26 cellular contexts compared by ENCODE assay signal in genomic region chr3:13237776-13238490, GRCh38.
DNase-seq lines count a peak whose midpoint lies in the region; ATAC-seq, FAIRE-seq and TF ChIP-seq lines count a peak whose summit lies in the region.
"Had no signal": no experiment of that assay in that cellular context is flagged by ENCODE, and none has a peak within 500 bp of the region (broad histone marks: within the 10 kb centered on the region; RNA-seq: fewer than 3 reads in every experiment).

No MANE protein-coding gene starts in this region.

- no peak overlapping the region for H3K23ac ChIP-seq in H1 (ENCODE audit: insufficient read length)

- H4K8ac ChIP-seq in H1 (ENCODE audit: extremely low read depth, insufficient read depth, low read length): no peak overlapping the region

- H3K4me1 ChIP-seq in HEK293 (ENCODE audit: control insufficient read depth, insufficient read depth, low read length): peaks cover 12% of the 10 kb centered on the region
- peaks cover 0 to 12% (median 6%) of the 10 kb centered on the region in 4 experiments; a peak in 4 of 7 replicates for H3K4me1 ChIP-seq in H1 (replicated peaks in 1 of 4; ENCODE audit: control insufficient read depth in 3 of 4, insufficient read depth in 4 of 4, low read length in 3 of 4)
- H3K4me1 ChIP-seq: Caco-2 had no signal

- no peak for TF ChIP-seq POLR2A in H1 (IDR thresholded peaks at IDR 0.05; ENCODE audit: control extremely low read depth in 1 of 2, low read depth in 2 of 2, low read length in 2 of 2)

- H3K4me2 ChIP-seq in H1 (ENCODE audit: insufficient read depth in 1 of 2, low read depth in 2 of 2, low read length in 2 of 2): no peak overlapping the region
- H3K4me2 ChIP-seq: KMS-11 had no signal

- no peak overlapping the region for H2BK120ac ChIP-seq in H1 (replicated peaks; ENCODE audit: low read depth, low read length)

- POLR2A ChIA-PET in activated naive CD8-positive, alpha-beta T cell treated with anti-CD3 and anti-CD28 coated beads, Interleukin-2, amount 10 ng/mL, durations not matched to agents 7 days and 5 days (lab: Charles Lee): no interaction called here
- POLR2A ChIA-PET in HEK293 (lab: Yijun Ruan, JAX): no interaction called here
- POLR2A ChIA-PET in H1 (lab: Charles Lee; ENCODE audit: partially characterized antibody): no interaction called here

- ATAC-seq in activated naive CD8-positive, alpha-beta T cell treated with anti-CD3 and anti-CD28 coated beads, Interleukin-2, amount 10 ng/mL, durations not matched to agents 7 days and 5 days (ENCODE audit: low read depth): no peak
- ATAC-seq in stimulated activated memory B cell treated with anti-CD40 and anti-IgM and Interleukin-4, amounts not matched to agents 10 μg/mL and 1 μg/mL and 100 μg/mL, for 72 hours: no peak

- H3K9me3 ChIP-seq in HEK293 (ENCODE audit: control insufficient read depth, insufficient read depth, low read depth, low read length) (no peaks in the 10 kb centered on the region), H1 (ENCODE audit: insufficient read depth in 2 of 2, low read depth in 1 of 2, low read length in 1 of 2) (no peaks in the 10 kb centered on the region)
- H3K9me3 ChIP-seq: Caco-2 had no signal

- no peak overlapping the region for H3K14ac ChIP-seq in H1 (ENCODE audit: insufficient read length)

- no peak overlapping the region for H4K5ac ChIP-seq in H1 (ENCODE audit: insufficient read length, low read depth, low read length)

- H3K23me2 ChIP-seq in H1 (ENCODE audit: low read depth, low read length): no peaks in the 10 kb centered on the region

- no peak overlapping the region for H3K4me3 Mint-ChIP-seq in activated naive CD8-positive, alpha-beta T cell treated with anti-CD3 and anti-CD28 coated beads, Interleukin-2, amount 10 ng/mL, durations not matched to agents 7 days and 5 days
- no peak overlapping the region for H3K4me3 Mint-ChIP-seq in activated naive CD8-positive, alpha-beta T cell treated with anti-CD3 and anti-CD28 coated beads for 36 hours
- no peak overlapping the region for H3K4me3 Mint-ChIP-seq in stimulated activated memory B cell treated with anti-CD40 and anti-IgM and Interleukin-4, amounts not matched to agents 10 μg/mL and 1 μg/mL and 100 μg/mL, for 72 hours

- DNase-seq in activated naive CD8-positive, alpha-beta T cell treated with anti-CD3 and anti-CD28 coated beads, Interleukin-2, amount 10 ng/mL, durations not matched to agents 7 days and 5 days: no peak
- DNase-seq in activated naive CD8-positive, alpha-beta T cell treated with anti-CD3 and anti-CD28 coated beads for 36 hours: no peak
- DNase-seq in H1 (ENCODE audit: low read depth in 1 of 2, low spot score in 2 of 2): no peak
- no peak for DNase-seq in retina
- no peak for DNase-seq in T1000 (lab: John Stamatoyannopoulos, UW)
- DNase-seq: C1 segment of cervical spinal cord; Caco-2; CD4-positive, alpha-beta memory T cell; EL; GF-D8; GOT3; HCEC 1CT; IMR-90; NCI-H1048; NCI-H1417; NCI-H1694; NCI-H2029 treated with DMSO at 0.1 percent for 48 hours; NCI-H526 treated with DMSO at 0.1 percent for 48 hours; SHP77 treated with DMSO at 0.1 percent for 48 hours had no signal

- no peak overlapping the region for H3K18ac ChIP-seq in H1 (ENCODE audit: extremely low read depth, low read length)

- 87% methylated on average over 18 of the region's 18 CpGs; no CpG with 5 or more reads in 1 of the 2 experiments for WGBS in H1 (ENCODE audit: extremely low coverage in 1 of 2, insufficient coverage in 1 of 2, insufficient read length in 1 of 2, insufficient replicate concordance in 2 of 2, low coverage in 1 of 2, low lambda C conversion rate in 2 of 2, missing lambda C conversion rate in 1 of 2), 2 experiments

- H2BK5ac ChIP-seq in H1 (ENCODE audit: low read depth, low read length): peak overlapping the region; percentile 52; the same call in 1 of the 2 replicates

- H2AFZ ChIP-seq in H1 (ENCODE audit: low read length): no peak overlapping the region

- no peak for FAIRE-seq in H1 (lab: Jason Lieb, UNC)
- FAIRE-seq: A204.1, GM12891 had no signal

- H3K9me3 Mint-ChIP-seq in activated naive CD8-positive, alpha-beta T cell treated with anti-CD3 and anti-CD28 coated beads, Interleukin-2, amount 10 ng/mL, durations not matched to agents 7 days and 5 days: no peaks in the 10 kb centered on the region
- no peaks in the 10 kb centered on the region for H3K9me3 Mint-ChIP-seq in activated naive CD8-positive, alpha-beta T cell treated with anti-CD3 and anti-CD28 coated beads for 36 hours
- no peaks in the 10 kb centered on the region for H3K9me3 Mint-ChIP-seq in stimulated activated memory B cell treated with anti-CD40 and anti-IgM and Interleukin-4, amounts not matched to agents 10 μg/mL and 1 μg/mL and 100 μg/mL, for 72 hours
- H3K9me3 Mint-ChIP-seq: CD4-positive, alpha-beta memory T cell had no signal

- H3K27ac ChIP-seq in HEK293 (ENCODE audit: extremely low read depth, low read depth, low read length): no peak overlapping the region
- no peak overlapping the region for H3K27ac ChIP-seq in H1 (ENCODE audit: low read depth, low read length)
- H3K27ac ChIP-seq: KMS-11, RWPE1, SK-N-MC had no signal

- H3K27me3 Mint-ChIP-seq in activated naive CD8-positive, alpha-beta T cell treated with anti-CD3 and anti-CD28 coated beads, Interleukin-2, amount 10 ng/mL, durations not matched to agents 7 days and 5 days: peaks cover 9% of the 10 kb centered on the region
- peaks cover 8% of the 10 kb centered on the region for H3K27me3 Mint-ChIP-seq in activated naive CD8-positive, alpha-beta T cell treated with anti-CD3 and anti-CD28 coated beads for 36 hours
- no peaks in the 10 kb centered on the region for H3K27me3 Mint-ChIP-seq in stimulated activated memory B cell treated with anti-CD40 and anti-IgM and Interleukin-4, amounts not matched to agents 10 μg/mL and 1 μg/mL and 100 μg/mL, for 72 hours
- H3K27me3 Mint-ChIP-seq: CD4-positive, alpha-beta memory T cell had no signal

- H3K9ac ChIP-seq in H1 (replicated peaks in 1 of 4; ENCODE audit: extremely low read depth in 1 of 4, low read depth in 3 of 4, low read length in 3 of 4): no peak overlapping the region
- H3K9ac ChIP-seq: KMS-11 had no signal

- H3K4me3 ChIP-seq in HEK293 (ENCODE audit: low read depth, low read length): no peak overlapping the region
- no peak overlapping the region for H3K4me3 ChIP-seq in H1 (ENCODE audit: extremely low read depth in 1 of 4, insufficient read depth in 2 of 4, low read depth in 3 of 4, low read length in 4 of 4)
- H3K4me3 ChIP-seq: SK-N-MC had no signal

- H3K79me2 ChIP-seq in H1 (ENCODE audit: control insufficient read depth in 1 of 2, insufficient read depth in 2 of 2, low read length in 2 of 2): no peaks in the 10 kb centered on the region

- H2BK15ac ChIP-seq in H1 (ENCODE audit: low read length): no peak overlapping the region; the same call in 1 of the 2 replicates

- TF ChIP-seq RAD21 in H1 (IDR thresholded peaks at IDR 0.05 in 1 of 2, conservative IDR thresholded peaks at IDR 0.05 in 1 of 2; ENCODE audit: low read depth in 2 of 2, low read length in 2 of 2): no peak

- H3K27ac Mint-ChIP-seq in activated naive CD8-positive, alpha-beta T cell treated with anti-CD3 and anti-CD28 coated beads, Interleukin-2, amount 10 ng/mL, durations not matched to agents 7 days and 5 days: peak overlapping the region; percentile 47
- H3K27ac Mint-ChIP-seq in activated naive CD8-positive, alpha-beta T cell treated with anti-CD3 and anti-CD28 coated beads for 36 hours: no peak overlapping the region
- peak overlapping the region; percentile 3 for H3K27ac Mint-ChIP-seq in stimulated activated memory B cell treated with anti-CD40 and anti-IgM and Interleukin-4, amounts not matched to agents 10 μg/mL and 1 μg/mL and 100 μg/mL, for 72 hours

- H3K4me1 Mint-ChIP-seq in activated naive CD8-positive, alpha-beta T cell treated with anti-CD3 and anti-CD28 coated beads, Interleukin-2, amount 10 ng/mL, durations not matched to agents 7 days and 5 days: peaks cover 23% of the 10 kb centered on the region
- peaks cover 19% of the 10 kb centered on the region for H3K4me1 Mint-ChIP-seq in activated naive CD8-positive, alpha-beta T cell treated with anti-CD3 and anti-CD28 coated beads for 36 hours
- H3K4me1 Mint-ChIP-seq in stimulated activated memory B cell treated with anti-CD40 and anti-IgM and Interleukin-4, amounts not matched to agents 10 μg/mL and 1 μg/mL and 100 μg/mL, for 72 hours: peaks cover 40% of the 10 kb centered on the region

- H2AK5ac ChIP-seq in H1 (ENCODE audit: low read depth, low read length): no peak overlapping the region

- H2BK20ac ChIP-seq in H1 (ENCODE audit: low read length): no peak overlapping the region

- H2BK12ac ChIP-seq in H1 (ENCODE audit: low read depth, low read length): peak overlapping the region; percentile 62; the same call in 1 of the 2 replicates

- no peaks in the 10 kb centered on the region for H4K20me1 ChIP-seq in H1 (replicated peaks in 1 of 2; ENCODE audit: control insufficient read depth in 1 of 2, insufficient read depth in 2 of 2, low read length in 2 of 2)

- no peak overlapping the region for H3K56ac ChIP-seq in H1 (replicated peaks; ENCODE audit: insufficient read length, low read depth, low read length)

- no peaks in the 10 kb centered on the region for H3K36me3 Mint-ChIP-seq in activated naive CD8-positive, alpha-beta T cell treated with anti-CD3 and anti-CD28 coated beads, Interleukin-2, amount 10 ng/mL, durations not matched to agents 7 days and 5 days
- no peaks in the 10 kb centered on the region for H3K36me3 Mint-ChIP-seq in activated naive CD8-positive, alpha-beta T cell treated with anti-CD3 and anti-CD28 coated beads for 36 hours
- no peaks in the 10 kb centered on the region for H3K36me3 Mint-ChIP-seq in stimulated activated memory B cell treated with anti-CD40 and anti-IgM and Interleukin-4, amounts not matched to agents 10 μg/mL and 1 μg/mL and 100 μg/mL, for 72 hours
- H3K36me3 Mint-ChIP-seq: CD4-positive, alpha-beta memory T cell had no signal

- no peak for TF ChIP-seq CTCF in HEK293 (tag by site-specific recombination; IDR thresholded peaks at IDR 0.05)
- no peak for TF ChIP-seq CTCF in H1 (IDR thresholded peaks at IDR 0.05; ENCODE audit: control extremely low read depth in 1 of 3, insufficient read depth in 1 of 3, low read depth in 1 of 3, low read length in 3 of 3)

- H3K36me3 ChIP-seq in HEK293 (ENCODE audit: control insufficient read depth in 2 of 2, insufficient read depth in 1 of 2, low read length in 2 of 2) (no peaks in the 10 kb centered on the region), H1 (ENCODE audit: control insufficient read depth in 2 of 4, insufficient read depth in 4 of 4, low read length in 3 of 4) (no peaks in the 10 kb centered on the region)

- H3K79me1 ChIP-seq in H1 (ENCODE audit: low read depth, low read length): no peaks in the 10 kb centered on the region

- H4K91ac ChIP-seq in H1 (replicated peaks; ENCODE audit: insufficient read length, low read length): no peak overlapping the region

- CTCF ChIA-PET in HEK293 (lab: Yijun Ruan, JAX) (no interaction called here), H1 (lab: Charles Lee; ENCODE audit: partially characterized antibody) (interaction anchor here (0.6 to 2.2 kb wide), 13 partner anchors 8 to 385 kb away, joined by 3 to 11 read pairs (median 4); no protein-coding TSS in a partner anchor)

- no peak for TF ChIP-seq EP300 in H1 (IDR thresholded peaks at IDR 0.05; ENCODE audit: borderline replicate concordance in 1 of 2, low read depth in 2 of 2, low read length in 2 of 2)

- H3K27me3 ChIP-seq in H1 (replicated peaks in 1 of 4; ENCODE audit: control insufficient read depth in 3 of 4, extremely low read depth in 1 of 4, insufficient read depth in 3 of 4, low read length in 3 of 4): no peaks in the 10 kb centered on the region

- H3K4ac ChIP-seq in H1 (replicated peaks; ENCODE audit: insufficient read length, low read depth, low read length): no peak overlapping the region
